ENCODE assay signal across 1 cellular context in the genomic region with DNA sequence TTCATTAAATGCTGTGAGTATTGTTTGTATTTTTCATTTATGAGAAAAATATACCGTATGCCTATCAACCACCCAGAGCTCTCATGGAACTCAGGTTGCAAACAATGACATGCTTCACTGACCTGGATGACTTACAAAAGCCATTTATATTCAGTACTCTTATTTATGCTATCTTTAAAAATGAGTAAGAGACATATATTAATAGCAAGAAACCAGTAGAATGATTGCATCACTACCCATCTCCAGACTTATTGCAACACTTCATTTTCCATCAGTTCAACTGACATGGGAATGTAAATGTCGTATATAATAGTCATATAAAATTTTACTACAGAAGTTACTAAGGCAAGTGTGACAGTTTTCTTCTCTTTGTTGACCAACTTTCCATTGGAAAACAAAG.
TF ChIP-seq lines count a peak whose summit lies in the region.

No MANE protein-coding gene starts in this region.

TF ChIP-seq in HEK293T, 16 proteins besides CTCF, POLR2A, EP300 and RAD21 (continued from another document):
- TF ChIP-seq PKNOX1 (IDR thresholded peaks at IDR 0.05) (no peak), NFRKB (IDR thresholded peaks at IDR 0.05) (no peak), ELF4 (IDR thresholded peaks at IDR 0.05) (no peak), SP1 (IDR thresholded peaks at IDR 0.05) (no peak), SUZ12 (IDR thresholded peaks at IDR 0.05) (no peak), TARDBP (IDR thresholded peaks at IDR 0.05) (no peak), FOXA1 (IDR thresholded peaks at IDR 0.05) (no peak)
